Comparison of ENCODE assay signal across 9 cellular contexts in genomic region chr3:192514081-192514753, GRCh38.
DNase-seq lines count a peak whose midpoint lies in the region; TF ChIP-seq lines count a peak whose summit lies in the region.
"Had no signal": no experiment of that assay in that cellular context is flagged by ENCODE, and none has a peak within 500 bp of the region (broad histone marks: within the 10 kb centered on the region; RNA-seq: fewer than 3 reads in every experiment).

No MANE protein-coding gene starts in this region.

- H3K27me3 ChIP-seq in stomach smooth muscle (ENCODE audit: control insufficient read depth in 1 of 2, insufficient read depth in 2 of 2, low read length in 2 of 2): peaks cover 12 to 26% of the 10 kb centered on the region in 2 donors
- H3K27me3 ChIP-seq: BLaER1 had no signal

- peaks cover 6% of the 10 kb centered on the region for H3K4me1 ChIP-seq in stomach smooth muscle (ENCODE audit: control insufficient read depth, insufficient read depth, low read length)
- H3K4me1 ChIP-seq: BLaER1 had no signal

- TF ChIP-seq CTCF in VCaP (conservative IDR thresholded peaks at IDR 0.05): no peak

- in situ Hi-C loops in KBM-7 (cut with MboI; ENCODE audit: low pct_unique_long_range_greater_than_20kb, low sequenced_read_pairs): no loop called here

- no peaks in the 10 kb centered on the region for H3K9me3 ChIP-seq in iPS-18c (ENCODE audit: control insufficient read depth, insufficient read depth, low read length)
- H3K9me3 ChIP-seq in stomach smooth muscle (ENCODE audit: control insufficient read depth in 2 of 2, low read length in 2 of 2): peaks cover 6 to 7% of the 10 kb centered on the region in 2 donors

- peak overlapping the region; percentile 78 for H3K4me3 ChIP-seq in iPS-18c (ENCODE audit: insufficient read depth, low read depth, low read length)
- peak overlapping the region; percentile 46 to 58 for H3K4me3 ChIP-seq in stomach smooth muscle (ENCODE audit: low read length in 2 of 2)
- H3K4me3 ChIP-seq: BLaER1 had no signal

- H3K9ac ChIP-seq in stomach smooth muscle (ENCODE audit: low read length in 2 of 2): no peak overlapping the region
- H3K9ac ChIP-seq: BLaER1 had no signal

- DNase-seq in NCI-H2196 (lab: John Stamatoyannopoulos, UW; ENCODE audit: unreplicated experiment) (peak; percentile 58), NCI-H2196 treated with DMSO at 0.1 percent for 48 hours (lab: John Stamatoyannopoulos, UW; ENCODE audit: unreplicated experiment) (no peak), hepatic stellate cell (ENCODE audit: low spot score) (no peak), KBM-7 (no peak), GF-D8 (lab: John Stamatoyannopoulos, UW) (no peak)

- H3K27ac ChIP-seq in VCaP (peak overlapping the region; percentile 11; the same call in 1 of the 2 replicates), stomach smooth muscle (ENCODE audit: low read length) (no peak overlapping the region)
- H3K27ac ChIP-seq: BLaER1 had no signal

- no peaks in the 10 kb centered on the region for H3K36me3 ChIP-seq in stomach smooth muscle (ENCODE audit: control insufficient read depth in 2 of 2, insufficient read depth in 2 of 2, low read length in 2 of 2)
- H3K36me3 ChIP-seq: BLaER1 had no signal
